ENCODE assay signal across 13 cellular contexts in the genomic region with DNA sequence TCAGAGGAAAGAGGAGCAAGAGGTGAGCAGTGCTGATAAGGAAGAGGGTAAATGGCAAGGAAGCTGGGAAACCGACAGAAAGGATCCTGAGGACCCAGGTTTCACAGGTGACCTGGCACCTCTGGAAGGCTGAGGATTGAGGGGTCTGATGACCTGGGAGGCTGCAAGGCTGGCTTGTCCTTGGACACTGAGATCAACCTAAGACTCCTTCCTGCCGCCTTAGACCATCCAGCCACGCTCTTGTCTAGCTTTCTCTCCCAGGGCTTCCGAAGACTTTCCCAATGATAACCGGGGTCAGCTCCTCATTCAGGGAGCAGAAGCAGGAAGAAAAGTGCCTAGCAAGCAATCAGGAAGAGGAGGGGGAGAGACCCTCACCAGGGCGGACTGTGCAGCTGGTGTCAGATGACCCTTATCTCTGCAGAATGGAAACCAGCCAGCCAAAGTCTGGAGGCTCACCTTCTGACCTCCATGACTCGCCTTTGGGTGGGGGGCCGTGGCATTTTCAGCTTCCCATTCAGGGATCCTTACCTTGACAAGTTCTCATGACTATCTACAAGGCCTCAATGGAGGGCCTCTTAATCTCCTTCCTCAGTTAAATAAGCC.
A peak's percentile ranks its signal among the peaks of the same experiment; 100 is the strongest.
DNase-seq lines count a peak whose midpoint lies in the region; ATAC-seq, FAIRE-seq and TF ChIP-seq lines count a peak whose summit lies in the region.
"Had no signal": no experiment of that assay in that cellular context is flagged by ENCODE, and none has a peak within 500 bp of the region (broad histone marks: within the 10 kb centered on the region; RNA-seq: fewer than 3 reads in every experiment).

No MANE protein-coding gene starts in this region.

- no peak for DNase-seq in CD4-positive, alpha-beta T cell
- DNase-seq in Calu3 (no peak), neural progenitor cell (ENCODE audit: low spot score) (no peak), GM12892 (ENCODE audit: insufficient read length) (no peak), erythroblast (lab: John Stamatoyannopoulos, UW) (no peak), cerebellum (ENCODE audit: low spot score) (no peak)
- DNase-seq: caudate nucleus; KG1; mesenchymal stem cell; stimulated activated naive CD4-positive, alpha-beta T cell; T1000 had no signal

- H3K36me3 ChIP-seq in neural progenitor cell, result no peaks in the 10 kb centered on the region

- FAIRE-seq in GM12892 (lab: Jason Lieb, UNC), result no peak
- FAIRE-seq: endometrium had no signal

- no peak for TF ChIP-seq CTCF in CD4-positive, alpha-beta T cell (IDR thresholded peaks at IDR 0.05)
- TF ChIP-seq CTCF in Calu3 (IDR thresholded peaks at IDR 0.05; ENCODE audit: unreplicated experiment) (no peak), brain (conservative IDR thresholded peaks at IDR 0.05) (no peak), neural progenitor cell (IDR thresholded peaks at IDR 0.05) (no peak)

- no peak overlapping the region for H3K27ac ChIP-seq in CD4-positive, alpha-beta T cell (ENCODE audit: low read depth, low read length)
- no peak overlapping the region for H3K27ac ChIP-seq in neural progenitor cell

- no peak for ATAC-seq in CD4-positive, alpha-beta T cell (ENCODE audit: poor library complexity)

- peaks cover 85% of the 10 kb centered on the region for H3K36me3 Mint-ChIP-seq in CD4-positive, alpha-beta T cell (ENCODE audit: low read depth)
- H3K36me3 Mint-ChIP-seq in Calu3 (ENCODE audit: insufficient read depth, unreplicated experiment) (peaks cover 9% of the 10 kb centered on the region), brain (peaks cover 3% of the 10 kb centered on the region), neural progenitor cell (peaks cover 3% of the 10 kb centered on the region)

- no peaks in the 10 kb centered on the region for H3K9me3 ChIP-seq in CD4-positive, alpha-beta T cell (ENCODE audit: control insufficient read depth, low read length)
- H3K9me3 ChIP-seq in neural progenitor cell (ENCODE audit: low read depth), result no peaks in the 10 kb centered on the region

- no peak overlapping the region for H3K4me3 ChIP-seq in neural progenitor cell

- intact Hi-C loops in CD4-positive, alpha-beta T cell (cut with DNase I, micrococcal nuclease), result no loop called here
- intact Hi-C loops in Calu3 (cut with micrococcal nuclease; ENCODE audit: unreplicated experiment), result no loop called here

- POLR2A ChIA-PET in CD4-positive, alpha-beta T cell (lab: Charles Lee), result no interaction called here

- H3K27me3 ChIP-seq in CD4-positive, alpha-beta T cell (ENCODE audit: control insufficient read depth, insufficient read depth, low read length), result no peaks in the 10 kb centered on the region
- no peaks in the 10 kb centered on the region for H3K27me3 ChIP-seq in neural progenitor cell

- BruUV-seq in Calu3 (replicated peaks; lab: Mats Ljungman, UMichigan), result no TSS peak

- no peak for TF ChIP-seq POLR2A in GM12892 (IDR thresholded peaks at IDR 0.05; ENCODE audit: low read depth, low read length)
- TF ChIP-seq POLR2A in erythroblast (IDR thresholded peaks at IDR 0.05; ENCODE audit: low read length), result no peak

- H3K4me1 ChIP-seq in neural progenitor cell, result peaks cover 72% of the 10 kb centered on the region

- peak overlapping the region; percentile 38 for H3K4me3 Mint-ChIP-seq in CD4-positive, alpha-beta T cell
- H3K4me3 Mint-ChIP-seq in Calu3 (ENCODE audit: low read depth, unreplicated experiment), result no peak overlapping the region
- H3K4me3 Mint-ChIP-seq in brain, result no peak overlapping the region
- H3K4me3 Mint-ChIP-seq in neural progenitor cell, result peak overlapping the region; percentile 43

- H2AFZ ChIP-seq in neural progenitor cell (replicated peaks), result no peak overlapping the region

- H3F3A ChIP-seq in neural progenitor cell (ENCODE audit: low read depth), result peaks cover 46% of the 10 kb centered on the region

- peak overlapping the region; percentile 64 for H3K4me2 ChIP-seq in neural progenitor cell

- H3K9me3 Mint-ChIP-seq in CD4-positive, alpha-beta T cell, result no peaks in the 10 kb centered on the region
- H3K9me3 Mint-ChIP-seq in Calu3 (ENCODE audit: low read depth, unreplicated experiment), result no peaks in the 10 kb centered on the region
- no peaks in the 10 kb centered on the region for H3K9me3 Mint-ChIP-seq in brain
- no peaks in the 10 kb centered on the region for H3K9me3 Mint-ChIP-seq in neural progenitor cell

- H3K4me1 Mint-ChIP-seq in CD4-positive, alpha-beta T cell (ENCODE audit: low read depth), result peaks cover 93% of the 10 kb centered on the region
- H3K4me1 Mint-ChIP-seq in Calu3 (ENCODE audit: low read depth, unreplicated experiment) (peaks cover 7% of the 10 kb centered on the region), brain (peaks cover 97% of the 10 kb centered on the region), neural progenitor cell (peaks cover 63% of the 10 kb centered on the region)

- peaks cover 76% of the 10 kb centered on the region for H3K79me2 ChIP-seq in neural progenitor cell (ENCODE audit: low read depth)

- CTCF ChIA-PET in CD4-positive, alpha-beta T cell (lab: Charles Lee), result no interaction called here
- CTCF ChIA-PET in Calu3 (lab: Charles Lee), result no interaction called here

- H4K20me1 ChIP-seq in neural progenitor cell (ENCODE audit: low read depth), result peaks cover 87% of the 10 kb centered on the region

- H3K27me3 Mint-ChIP-seq in CD4-positive, alpha-beta T cell, result no peaks in the 10 kb centered on the region
- H3K27me3 Mint-ChIP-seq in Calu3 (ENCODE audit: unreplicated experiment) (no peaks in the 10 kb centered on the region), brain (no peaks in the 10 kb centered on the region), neural progenitor cell (ENCODE audit: insufficient read depth, low read depth) (peaks cover 10% of the 10 kb centered on the region)

- no peak overlapping the region for H3K9ac ChIP-seq in neural progenitor cell

- H3K27ac Mint-ChIP-seq in CD4-positive, alpha-beta T cell, result peak overlapping the region; percentile 73
- H3K27ac Mint-ChIP-seq in Calu3 (ENCODE audit: unreplicated experiment) (peak overlapping the region; percentile 68), brain (peak overlapping the region in 3 of 5 experiments; percentile 2 to 90 (median 65)), neural progenitor cell (peak overlapping the region; percentile 20)

Comparison
In these comparisons a context has a peak if more than half of its experiments do, and no peak if none do; other contexts are left out.
1. H3K27ac Mint-ChIP-seq: peak in every context shown above with its lines; median percentile 73 in CD4-positive, alpha-beta T cell; 68 in Calu3; 65 in brain; 20 in neural progenitor cell.
2. H3K4me3 Mint-ChIP-seq: peak in CD4-positive, alpha-beta T cell (single experiment) and neural progenitor cell (single experiment); none in Calu3 (single experiment) and brain (0 of 5).